1 cellular context compared by ENCODE assay signal in the genomic region with DNA sequence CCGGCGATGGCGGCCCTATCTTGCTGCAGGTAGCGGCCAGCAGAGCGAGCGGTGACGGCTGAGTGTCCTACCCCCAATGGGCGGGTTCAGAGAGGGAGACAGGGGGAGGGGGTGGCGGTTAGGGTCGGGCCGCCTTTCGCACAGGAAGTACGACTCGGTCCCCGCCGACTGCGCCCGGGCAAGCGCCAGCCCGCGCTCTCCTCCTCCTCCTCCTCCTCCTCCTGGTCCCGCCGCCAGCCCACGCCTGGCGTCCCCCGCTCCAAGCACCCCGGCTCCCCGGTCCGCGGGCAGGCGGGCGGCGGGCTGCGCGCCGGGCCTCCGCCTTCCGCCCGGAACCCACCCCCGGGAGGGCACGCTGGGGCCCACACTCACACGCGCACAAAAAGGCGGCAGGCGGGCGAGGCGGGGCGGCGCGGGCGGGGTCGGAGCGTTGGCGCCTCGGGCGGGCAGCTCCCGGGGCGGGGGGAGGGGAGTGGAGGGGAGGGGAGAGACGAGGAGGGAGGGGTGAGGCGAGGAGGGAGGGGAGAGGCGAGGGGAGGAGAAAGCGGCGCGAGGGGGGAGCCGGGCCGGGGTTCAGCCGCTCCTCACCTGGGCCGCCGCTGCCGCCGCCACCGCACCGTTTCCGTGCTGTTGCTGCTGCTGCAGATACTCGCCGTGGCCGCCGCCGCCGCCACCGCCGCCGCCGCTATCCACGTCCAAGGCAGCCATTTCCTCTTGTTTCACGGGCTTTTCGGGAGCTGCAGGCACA.
TF ChIP-seq lines count a peak whose summit lies in the region.

No MANE protein-coding gene starts in this region.

TF ChIP-seq in HCT116, 20 proteins besides CTCF, POLR2A, EP300 and RAD21 (continued from another document):
- peak; percentile 14 for TF ChIP-seq TCF7L2 (IDR thresholded peaks at IDR 0.05; ENCODE audit: borderline replicate concordance, extremely low read depth, insufficient read depth, insufficient read length)
- TF ChIP-seq, protein P1, sequence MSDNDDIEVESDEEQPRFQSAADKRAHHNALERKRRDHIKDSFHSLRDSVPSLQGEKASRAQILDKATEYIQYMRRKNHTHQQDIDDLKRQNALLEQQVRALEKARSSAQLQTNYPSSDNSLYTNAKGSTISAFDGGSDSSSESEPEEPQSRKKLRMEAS (IDR thresholded peaks at IDR 0.05): peak; percentile 93
- TF ChIP-seq POLR2AphosphoS5 (IDR thresholded peaks at IDR 0.05; ENCODE audit: low read depth, low read length): peak; percentile 61
- no peak; the same call in 1 of the 2 replicates for TF ChIP-seq SP1 (IDR thresholded peaks at IDR 0.05; ENCODE audit: low read depth)
- TF ChIP-seq EGR1 (IDR thresholded peaks at IDR 0.05; ENCODE audit: low read depth): peak; percentile 56
